Comparison of ENCODE assay signal across 30 cellular contexts in the genomic region with DNA sequence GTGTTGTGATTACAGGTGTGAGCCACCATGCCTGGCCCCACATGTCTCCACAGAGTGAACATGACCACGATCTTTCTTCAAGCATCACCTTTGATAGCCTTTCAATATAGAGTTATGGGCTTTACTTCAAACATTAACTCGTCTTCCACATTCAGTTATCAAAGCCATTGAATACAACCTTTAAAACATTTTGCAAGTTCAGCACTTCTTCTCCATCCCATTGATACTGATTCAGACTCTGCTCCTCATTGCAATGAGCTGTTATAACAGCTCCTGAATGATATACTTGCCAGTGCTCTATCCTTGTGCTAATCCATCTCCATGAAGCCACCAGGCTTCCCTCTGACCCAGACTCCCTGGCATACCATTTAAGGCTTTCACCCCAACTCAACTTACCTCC.
"Had no signal": no experiment of that assay in that cellular context is flagged by ENCODE, and none has a peak within 500 bp of the region (broad histone marks: within the 10 kb centered on the region; RNA-seq: fewer than 3 reads in every experiment).

No MANE protein-coding gene starts in this region.

- H3K4me3 Mint-ChIP-seq: naive thymus-derived CD4-positive, alpha-beta T cell; natural killer cell; nephron; neural progenitor cell; stimulated activated memory B cell treated with anti-CD40 and anti-IgM and Interleukin-4, amounts not matched to agents 10 μg/mL and 1 μg/mL and 100 μg/mL, for 72 hours; stimulated activated naive CD8-positive, alpha-beta T cell treated with anti-CD3 and anti-CD28 coated beads, Interleukin-15, Interleukin-2, amounts not matched to agents 100 ng/mL and 50 ng/mL, for 24 hours had no signal

- H3K4me3 ChIP-seq: neural progenitor cell, ovary, psoas muscle, skin epidermis, smooth muscle cell, spleen, stomach, thoracic aorta, thyroid gland, tibial nerve, upper lobe of right lung, uterus had no signal

- H3K27me3 Mint-ChIP-seq: progenitor cell of endocrine pancreas; stimulated activated memory B cell treated with anti-CD40 and anti-IgM and Interleukin-4, amounts not matched to agents 10 μg/mL and 1 μg/mL and 100 μg/mL, for 72 hours had no signal

- ATAC-seq: naive thymus-derived CD4-positive, alpha-beta T cell; natural killer cell; psoas muscle; right cardiac atrium; sciatic nerve; stimulated activated memory B cell treated with anti-CD40 and anti-IgM and Interleukin-4, amounts not matched to agents 10 μg/mL and 1 μg/mL and 100 μg/mL, for 72 hours; upper lobe of right lung had no signal

- DNase-seq: naive thymus-derived CD4-positive, alpha-beta T cell; natural killer cell; occipital lobe; ovary; posterior cingulate gyrus; psoas muscle; right cardiac atrium; spleen; stimulated activated CD4-positive, alpha-beta T cell treated with anti-CD3 and anti-CD28 coated beads, Interleukin-12 subunit alpha, Interleukin-12 subunit beta, amount 100 ng/mL, for 4 hours; stimulated activated CD4-positive, alpha-beta T cell treated with anti-CD3 and anti-CD28 coated beads, Interleukin-1b, Interleukin-23, amount 100 ng/mL, for 48 hours; stimulated activated CD4-positive, alpha-beta T cell treated with anti-CD3 and anti-CD28 coated beads, Interleukin-4, amount 100 ng/mL, for 1 hour; stimulated activated CD4-positive, alpha-beta T cell treated with anti-CD3 and anti-CD28 coated beads, Interleukin-4, amount 100 ng/mL, for 4 hours; stimulated activated CD8-positive, alpha-beta memory T cell treated with anti-CD3 and anti-CD28 coated beads, Interleukin-4, amount 100 ng/mL, for 48 hours; stimulated activated naive CD4-positive, alpha-beta T cell treated with Interleukin-2 at 50 U/mL for 16 hours; stomach; thyroid gland; trophoblast cell; upper lobe of right lung; uterus had no signal

- H3K9me3 Mint-ChIP-seq: natural killer cell had no signal

- H3K4me1 ChIP-seq: neural progenitor cell, parathyroid adenoma, spleen, thyroid gland, tibial nerve, upper lobe of right lung, uterus had no signal

- H3K36me3 ChIP-seq: neural progenitor cell, ovary, spleen, stomach, thoracic aorta, thyroid gland, tibial nerve, upper lobe of right lung, uterus had no signal

- H3K27ac Mint-ChIP-seq: natural killer cell; nephron; neural progenitor cell; progenitor cell of endocrine pancreas; stimulated activated memory B cell treated with anti-CD40 and anti-IgM and Interleukin-4, amounts not matched to agents 10 μg/mL and 1 μg/mL and 100 μg/mL, for 72 hours; stimulated activated naive CD8-positive, alpha-beta T cell treated with anti-CD3 and anti-CD28 coated beads, Interleukin-15, Interleukin-2, amounts not matched to agents 100 ng/mL and 50 ng/mL, for 24 hours had no signal

- H3K27ac ChIP-seq: neural progenitor cell, ovary, parathyroid adenoma, psoas muscle, skin epidermis, spleen, stomach, thoracic aorta, thyroid gland, tibial nerve, upper lobe of right lung, uterus had no signal

- H3K4me1 Mint-ChIP-seq: natural killer cell; nephron; stimulated activated memory B cell treated with anti-CD40 and anti-IgM and Interleukin-4, amounts not matched to agents 10 μg/mL and 1 μg/mL and 100 μg/mL, for 72 hours had no signal

- H3K9me3 ChIP-seq: ovary, psoas muscle, stomach, thoracic aorta, thyroid gland, tibial nerve, upper lobe of right lung, uterus had no signal

- H3K4me2 ChIP-seq: neural progenitor cell, smooth muscle cell had no signal

- H3K79me2 ChIP-seq: parathyroid adenoma had no signal

- H3K36me3 Mint-ChIP-seq: natural killer cell; neural progenitor cell; stimulated activated memory B cell treated with anti-CD40 and anti-IgM and Interleukin-4, amounts not matched to agents 10 μg/mL and 1 μg/mL and 100 μg/mL, for 72 hours had no signal

- H3K9ac ChIP-seq: neural progenitor cell, parathyroid adenoma had no signal

- H2AFZ ChIP-seq: neural progenitor cell, parathyroid adenoma had no signal

- H3K27me3 ChIP-seq: neural progenitor cell, ovary, stomach, thyroid gland, tibial nerve, upper lobe of right lung, uterus had no signal
